8 cellular contexts compared by ENCODE assay signal in genomic region chr3:168051579-168052183, GRCh38. TPM values are rescaled to one million over a fixed set of nuclear protein-coding genes. Genes with fewer than 3 reads are reported as not detected.
DNase-seq lines count a peak whose midpoint lies in the region; ATAC-seq, FAIRE-seq and TF ChIP-seq lines count a peak whose summit lies in the region.
"Had no signal": no experiment of that assay in that cellular context is flagged by ENCODE, and none has a peak within 500 bp of the region (broad histone marks: within the 10 kb centered on the region; RNA-seq: fewer than 3 reads in every experiment).

No MANE protein-coding gene starts in this region.

- ATAC-seq in GM19395 (IDR thresholded peaks at IDR 0.05; ENCODE audit: unreplicated experiment) = peak; percentile 65
- peak; percentile 60 for ATAC-seq in HG03064 (IDR thresholded peaks at IDR 0.05; ENCODE audit: low read depth, unreplicated experiment)

- no peaks in the 10 kb centered on the region for H3K9me3 ChIP-seq in small intestine (ENCODE audit: control insufficient read depth, low read depth)

- H3K27me3 ChIP-seq in small intestine (ENCODE audit: control insufficient read depth in 2 of 2, insufficient read depth in 2 of 2, low read length in 2 of 2) = no peaks in the 10 kb centered on the region

- DNase-seq in cardiac fibroblast (ENCODE audit: low read depth in 2 of 2) (peak; percentile 54 to 79), small intestine (peak; percentile 31), NCI-H526 (lab: John Stamatoyannopoulos, UW) (no peak), cerebellar nuclear complex (lab: John Stamatoyannopoulos, UW) (no peak), head of caudate nucleus (no peak)

- 33 to 42% (median 41%) methylated on average over 8 of the region's 8 CpGs for WGBS in small intestine, 3 donors

- intact Hi-C loops in head of caudate nucleus (cut with DNase I) = no loop called here

- no peak for TF ChIP-seq CTCF in cardiac fibroblast (IDR thresholded peaks at IDR 0.05; ENCODE audit: low read depth, low read length)

- H3K27ac ChIP-seq in small intestine (ENCODE audit: low read depth in 1 of 2, low read length in 1 of 2) = peak overlapping the region in 1 of 2 donors; percentile 34

- no peaks in the 10 kb centered on the region for H3K36me3 ChIP-seq in small intestine (ENCODE audit: control insufficient read depth in 2 of 2, insufficient read depth in 2 of 2, low read length in 2 of 2)

- H3K4me1 ChIP-seq in small intestine (ENCODE audit: control insufficient read depth in 2 of 2, insufficient read depth in 1 of 2, low read depth in 1 of 2, low read length in 1 of 2) = peaks cover 10 to 13% of the 10 kb centered on the region in 2 donors

- no peak for FAIRE-seq in small intestine (lab: Jason Lieb, UNC)
- FAIRE-seq: endothelial cell of umbilical vein had no signal

- no peak overlapping the region for H3K4me3 ChIP-seq in cardiac fibroblast (replicated peaks in 1 of 2; ENCODE audit: low read depth in 2 of 2, low read length in 2 of 2)
- H3K4me3 ChIP-seq in small intestine (ENCODE audit: low read depth in 1 of 2, low read length in 2 of 2) = no peak overlapping the region

RNA-seq across cellular contexts. Expression of gene GOLIM4, which starts 44.0 kb away (rescaled TPM):
- polyA plus RNA-seq in small intestine = 10 to 100 TPM; 23.2 to 47.4 (median 44.5) TPM

Comparison
In these comparisons a context has a peak if more than half of its experiments do, and no peak if none do; other contexts are left out.
1. DNase-seq: peak in cardiac fibroblast (2 of 2) and small intestine (single experiment); none in NCI-H526 (0 of 2), cerebellar nuclear complex (0 of 2) and head of caudate nucleus (0 of 42).